In genomic region chr2:134460583-134460998, GRCh38 we compare ENCODE assay signal across 8 cellular contexts.
DNase-seq lines count a peak whose midpoint lies in the region; ATAC-seq and TF ChIP-seq lines count a peak whose summit lies in the region.

No MANE protein-coding gene starts in this region.

- H3K9me3 Mint-ChIP-seq in mesothelial cell of epicardium = no peaks in the 10 kb centered on the region

- ATAC-seq in HG02759 (IDR thresholded peaks at IDR 0.05; ENCODE audit: unreplicated experiment) = peak; percentile 88

- peak; percentile 39 for TF ChIP-seq CTCF in GM13976 (IDR thresholded peaks at IDR 0.05; ENCODE audit: borderline replicate concordance, control extremely low read depth, extremely low read depth, insufficient read depth, missing control alignments)
- TF ChIP-seq CTCF in epithelial cell of proximal tubule (conservative IDR thresholded peaks at IDR 0.05; ENCODE audit: low read depth, low read length) = peak; percentile 80
- TF ChIP-seq CTCF in mesothelial cell of epicardium (IDR thresholded peaks at IDR 0.05; ENCODE audit: unreplicated experiment) = peak; percentile 75

- no peak overlapping the region for H3K27ac Mint-ChIP-seq in mesothelial cell of epicardium

- peak; percentile 65 for DNase-seq in AG08396 (ENCODE audit: low spot score)
- peak; percentile 83 for DNase-seq in GM13976 (ENCODE audit: low spot score)
- DNase-seq in NCI-H146 treated with DMSO at 0.1 percent for 48 hours (lab: John Stamatoyannopoulos, UW; ENCODE audit: unreplicated experiment) = peak; percentile 47
- DNase-seq in UCSD-AML1 (lab: John Stamatoyannopoulos, UW; ENCODE audit: unreplicated experiment) = peak; percentile 25
- DNase-seq in epithelial cell of proximal tubule (ENCODE audit: low read depth) = no peak
- peak in 1 of 2 experiments; percentile 65 for DNase-seq in mesothelial cell of epicardium (ENCODE audit: low spot score in 2 of 2, unreplicated experiment in 2 of 2)
- no peak for DNase-seq in effector CD8-positive, alpha-beta T cell (lab: John Stamatoyannopoulos, UW)

- H3K4me3 Mint-ChIP-seq in mesothelial cell of epicardium = no peak overlapping the region

- peaks cover 2% of the 10 kb centered on the region for H3K4me1 Mint-ChIP-seq in mesothelial cell of epicardium

- peaks cover 14% of the 10 kb centered on the region for H3K27me3 Mint-ChIP-seq in mesothelial cell of epicardium (ENCODE audit: low read depth)

- no peak overlapping the region for H3K4me3 ChIP-seq in epithelial cell of proximal tubule (ENCODE audit: low read depth, low read length)

- in situ Hi-C loops in GM13976 (cut with MboI; ENCODE audit: low sequenced_read_pairs, unreplicated experiment) = loop anchor here (5.0 kb wide), 1 partner anchor 437 kb away; no protein-coding TSS in a partner anchor

- no peaks in the 10 kb centered on the region for H3K36me3 Mint-ChIP-seq in mesothelial cell of epicardium

Comparison
In these comparisons a context has a peak if more than half of its experiments do, and no peak if none do; other contexts are left out.
1. DNase-seq: peak in AG08396 (single experiment), GM13976 (single experiment), NCI-H146 treated with DMSO at 0.1 percent for 48 hours (single experiment) and UCSD-AML1 (single experiment); none in epithelial cell of proximal tubule (single experiment) and effector CD8-positive, alpha-beta T cell (single experiment).
2. Peak in every context shown above with its lines, with median percentiles within 50 percentile points of each other: CTCF ChIP-seq.